1 cellular context compared by ENCODE assay signal in the genomic region with DNA sequence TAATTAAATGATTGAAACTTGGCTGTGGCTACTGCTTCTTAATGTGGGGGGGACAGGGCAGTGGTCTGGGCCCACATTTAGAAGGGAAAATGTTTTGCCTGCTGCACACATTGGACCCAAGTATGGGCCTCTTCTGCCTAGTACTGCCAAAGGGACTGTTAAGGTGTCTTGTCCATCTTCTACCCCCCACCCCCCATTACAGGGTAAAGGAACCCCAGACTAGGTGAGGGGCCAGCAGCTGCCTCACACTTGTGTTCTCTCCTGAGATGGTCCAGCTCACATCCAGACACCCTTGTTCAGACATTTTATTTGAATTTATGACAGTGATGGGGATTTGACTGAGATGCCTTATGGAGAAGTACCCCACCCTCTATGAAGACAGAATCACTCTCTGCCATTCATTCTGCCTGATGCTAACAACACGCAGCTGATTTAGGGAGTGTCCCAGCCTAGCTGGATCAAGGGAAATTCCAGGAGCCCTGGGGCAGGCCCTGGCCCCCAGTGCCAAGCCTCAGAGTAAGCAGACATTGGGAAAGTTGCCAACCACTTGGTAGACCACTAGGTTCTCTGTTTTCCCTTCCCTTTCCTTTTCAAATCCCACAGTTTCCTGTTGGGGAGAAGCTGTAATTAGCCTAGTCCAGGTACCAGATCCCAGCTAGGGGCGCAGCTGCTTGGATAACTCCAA.
TF ChIP-seq lines count a peak whose summit lies in the region.

No MANE protein-coding gene starts in this region.

TF ChIP-seq in HepG2, 621 proteins besides CTCF, POLR2A, EP300 and RAD21:
- TF ChIP-seq RBM22 (optimal IDR thresholded peaks at IDR 0.05; ENCODE audit: low read length) (peak; percentile 70), TCF7 (IDR thresholded peaks at IDR 0.05; ENCODE audit: low read depth) (no peak), POLR2G (IDR thresholded peaks at IDR 0.05; ENCODE audit: low read depth, low read length) (0 out of 2 replicates have a peak, but pooled peaks have one; percentile 23), POLR2AphosphoS5 (IDR thresholded peaks at IDR 0.05; ENCODE audit: low read depth, low read length) (peak; percentile 32; the same call in 1 of the 2 replicates)
- TF ChIP-seq, protein P1, sequence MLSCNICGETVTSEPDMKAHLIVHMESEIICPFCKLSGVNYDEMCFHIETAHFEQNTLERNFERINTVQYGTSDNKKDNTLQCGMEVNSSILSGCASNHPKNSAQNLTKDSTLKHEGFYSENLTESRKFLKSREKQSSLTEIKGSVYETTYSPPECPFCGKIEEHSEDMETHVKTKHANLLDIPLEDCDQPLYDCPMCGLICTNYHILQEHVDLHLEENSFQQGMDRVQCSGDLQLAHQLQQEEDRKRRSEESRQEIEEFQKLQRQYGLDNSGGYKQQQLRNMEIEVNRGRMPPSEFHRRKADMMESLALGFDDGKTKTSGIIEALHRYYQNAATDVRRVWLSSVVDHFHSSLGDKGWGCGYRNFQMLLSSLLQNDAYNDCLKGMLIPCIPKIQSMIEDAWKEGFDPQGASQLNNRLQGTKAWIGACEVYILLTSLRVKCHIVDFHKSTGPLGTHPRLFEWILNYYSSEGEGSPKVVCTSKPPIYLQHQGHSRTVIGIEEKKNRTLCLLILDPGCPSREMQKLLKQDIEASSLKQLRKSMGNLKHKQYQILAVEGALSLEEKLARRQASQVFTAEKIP (CRISPR knock-in tag; IDR thresholded peaks at IDR 0.05; ENCODE audit: borderline replicate concordance): no peak
